ENCODE assay signal across 26 cellular contexts in genomic region chr4:160836431-160836830, GRCh38.
"Had no signal": no experiment of that assay in that cellular context is flagged by ENCODE, and none has a peak within 500 bp of the region (broad histone marks: within the 10 kb centered on the region; RNA-seq: fewer than 3 reads in every experiment).

No MANE protein-coding gene starts in this region.

- H3K36me3 Mint-ChIP-seq: activated naive CD8-positive, alpha-beta T cell treated with anti-CD3 and anti-CD28 coated beads, Interleukin-2, amount 10 ng/mL, durations not matched to agents 7 days and 5 days had no signal

- H3K4me3 ChIP-seq: left ventricle myocardium inferior, lung, right lobe of liver, testis, transverse colon had no signal

- H3K27ac Mint-ChIP-seq: activated naive CD4-positive, alpha-beta T cell treated with anti-CD3 and anti-CD28 coated beads for 36 hours; activated naive CD8-positive, alpha-beta T cell treated with anti-CD3 and anti-CD28 coated beads, Interleukin-2, amount 10 ng/mL, durations not matched to agents 7 days and 5 days; activated T-helper 1 cell treated with anti-CD3 and anti-CD28 coated beads, Interleukin-12 subunit alpha, Interleukin-12 subunit beta, Interleukin-2, Interleukin-4 antibody, amounts not matched to agents 30 ng/mL and 10 ng/mL and 1 ng/mL, durations not matched to agents 14 hours and 24 hours and 36 hours; endodermal cell; nephron had no signal

- H3K36me3 ChIP-seq: brain microvascular endothelial cell, left ventricle myocardium inferior, neutrophil, right lobe of liver, transverse colon, WERI-Rb-1 had no signal

- H3K27ac ChIP-seq: brain microvascular endothelial cell, left ventricle myocardium inferior, neutrophil, right lobe of liver, testis, transverse colon, WERI-Rb-1 had no signal

- H3K27me3 ChIP-seq: brain microvascular endothelial cell, neutrophil, right lobe of liver, testis, transverse colon had no signal

- H3K4me1 ChIP-seq: left ventricle myocardium inferior, right lobe of liver, testis, transverse colon had no signal

- FAIRE-seq: astrocyte, frontal cortex, islet of Langerhans had no signal

- ATAC-seq: activated CD4-positive, CD25-positive, alpha-beta regulatory T cell treated with anti-CD3 and anti-CD28 coated beads, Interleukin-2, amount 50 U/mL, for 24 hours; right lobe of liver; stimulated activated naive CD8-positive, alpha-beta T cell treated with anti-CD3 and anti-CD28 coated beads, Interleukin-15, Interleukin-2, amounts not matched to agents 100 U/mL and 50 U/mL, for 24 hours had no signal

- H3K9me3 ChIP-seq: left ventricle myocardium inferior, neutrophil, right lobe of liver, testis, transverse colon had no signal

- H3K9me3 Mint-ChIP-seq: activated naive CD4-positive, alpha-beta T cell treated with anti-CD3 and anti-CD28 coated beads for 36 hours; activated naive CD8-positive, alpha-beta T cell treated with anti-CD3 and anti-CD28 coated beads, Interleukin-2, amount 10 ng/mL, durations not matched to agents 7 days and 5 days; activated T-helper 1 cell treated with anti-CD3 and anti-CD28 coated beads, Interleukin-12 subunit alpha, Interleukin-12 subunit beta, Interleukin-2, Interleukin-4 antibody, amounts not matched to agents 30 ng/mL and 10 ng/mL and 1 ng/mL, durations not matched to agents 14 hours and 24 hours and 36 hours; endodermal cell; nephron had no signal

- DNase-seq: activated CD4-positive, alpha-beta T cell treated with anti-CD3 and anti-CD28 coated beads for 48 hours; activated CD4-positive, alpha-beta T cell treated with anti-CD3 and anti-CD28 coated beads, Interleukin-2, amount 50 U/mL, for 48 hours; activated CD8-positive, alpha-beta memory T cell treated with anti-CD3 and anti-CD28 coated beads for 24 hours; activated effector memory CD4-positive, alpha-beta T cell treated with anti-CD3 and anti-CD28 coated beads, Interleukin-2, amount 50 U/mL, for 16 hours; activated naive CD4-positive, alpha-beta T cell treated with anti-CD3 and anti-CD28 coated beads for 36 hours; activated naive CD8-positive, alpha-beta T cell treated with anti-CD3 and anti-CD28 coated beads, Interleukin-2, amount 10 ng/mL, durations not matched to agents 7 days and 5 days; brain microvascular endothelial cell; caudate nucleus; cortex of kidney; left ventricle myocardium inferior; right lobe of liver; stimulated activated CD4-positive, alpha-beta T cell treated with anti-CD3 and anti-CD28 coated beads, Interleukin-2, amount 100 ng/mL, for 48 hours; stimulated activated naive CD8-positive, alpha-beta T cell treated with anti-CD3 and anti-CD28 coated beads, Interleukin-15, Interleukin-2, amounts not matched to agents 100 U/mL and 50 U/mL, for 24 hours; T1000; testis; transverse colon; WERI-Rb-1 had no signal
